ENCODE assay signal across 9 cellular contexts in genomic region chrX:12792711-12793110, GRCh38. TPM values are rescaled to one million over a fixed set of nuclear protein-coding genes. Genes with fewer than 3 reads are reported as not detected.
A peak's percentile ranks its signal among the peaks of the same experiment; 100 is the strongest.
DNase-seq lines count a peak whose midpoint lies in the region; ATAC-seq and TF ChIP-seq lines count a peak whose summit lies in the region.
"Had no signal": no experiment of that assay in that cellular context is flagged by ENCODE, and none has a peak within 500 bp of the region (broad histone marks: within the 10 kb centered on the region; RNA-seq: fewer than 3 reads in every experiment).

No MANE protein-coding gene starts in this region.

- H2BK15ac ChIP-seq in IMR-90 (ENCODE audit: low read depth, low read length), result no peak overlapping the region

- H3K36me3 ChIP-seq in IMR-90 (ENCODE audit: control insufficient read depth, insufficient read depth, low read length), result no peaks in the 10 kb centered on the region

- H3K27me3 Mint-ChIP-seq in Calu3 (ENCODE audit: unreplicated experiment), result no peaks in the 10 kb centered on the region
- H3K27me3 Mint-ChIP-seq in activated naive CD8-positive, alpha-beta T cell treated with anti-CD3 and anti-CD28 coated beads, Interleukin-2, amount 10 ng/mL, durations not matched to agents 7 days and 5 days, result peaks cover 2% of the 10 kb centered on the region
- H3K27me3 Mint-ChIP-seq in natural killer cell treated with Interleukin-12 subunit alpha and Interleukin-12 subunit beta and Interleukin-15 and Interleukin-18, amount 100 ng/mL, for 72 hours, result peaks cover 0 to 12% of the 10 kb centered on the region in 2 donors

- no peak overlapping the region for H2BK5ac ChIP-seq in IMR-90 (ENCODE audit: low read depth, low read length, poor library complexity, severe bottlenecking)

- no peak overlapping the region for H3K23ac ChIP-seq in IMR-90 (ENCODE audit: low read depth, low read length)

- ATAC-seq in IMR-90 (ENCODE audit: low read depth) (no peak), left ventricle myocardium superior (no peak), HG02884 (IDR thresholded peaks at IDR 0.05; ENCODE audit: unreplicated experiment) (no peak)
- no peak for ATAC-seq in activated naive CD8-positive, alpha-beta T cell treated with anti-CD3 and anti-CD28 coated beads, Interleukin-2, amount 10 ng/mL, durations not matched to agents 7 days and 5 days (ENCODE audit: low read depth)
- no peak for ATAC-seq in natural killer cell treated with Interleukin-12 subunit alpha and Interleukin-12 subunit beta and Interleukin-15 and Interleukin-18, amount 100 ng/mL, for 72 hours

- H3K9me3 ChIP-seq in IMR-90 (ENCODE audit: control insufficient read depth, insufficient read depth, low read length), result peaks cover 5% of the 10 kb centered on the region

- H3K4me2 ChIP-seq in IMR-90 (ENCODE audit: low read depth, low read length), result no peak overlapping the region

- TF ChIP-seq RAD21 in IMR-90 (IDR thresholded peaks at IDR 0.05; ENCODE audit: low read length), result no peak

- no peak overlapping the region for H4K5ac ChIP-seq in IMR-90 (ENCODE audit: low read depth, low read length)

- no peak overlapping the region for H2AFZ ChIP-seq in IMR-90 (replicated peaks; ENCODE audit: low read length, poor library complexity)

- peaks cover 19% of the 10 kb centered on the region for H3K36me3 Mint-ChIP-seq in Calu3 (ENCODE audit: insufficient read depth, unreplicated experiment)
- H3K36me3 Mint-ChIP-seq in activated naive CD8-positive, alpha-beta T cell treated with anti-CD3 and anti-CD28 coated beads, Interleukin-2, amount 10 ng/mL, durations not matched to agents 7 days and 5 days, result peaks cover 17% of the 10 kb centered on the region
- H3K36me3 Mint-ChIP-seq in natural killer cell treated with Interleukin-12 subunit alpha and Interleukin-12 subunit beta and Interleukin-15 and Interleukin-18, amount 100 ng/mL, for 72 hours, result peaks cover 1% of the 10 kb centered on the region

- DNase-seq in Calu3 (no peak), IMR-90 (no peak), NCI-H1105 (lab: John Stamatoyannopoulos, UW) (no peak), left ventricle myocardium superior (no peak), RPMI8226 (no peak)
- DNase-seq in activated naive CD8-positive, alpha-beta T cell treated with anti-CD3 and anti-CD28 coated beads, Interleukin-2, amount 10 ng/mL, durations not matched to agents 7 days and 5 days, result no peak
- DNase-seq in natural killer cell treated with Interleukin-12 subunit alpha and Interleukin-12 subunit beta and Interleukin-15 and Interleukin-18, amount 100 ng/mL, for 72 hours (ENCODE audit: low spot score), result no peak
- DNase-seq: left colon had no signal

- no peak overlapping the region for H3K27ac ChIP-seq in IMR-90 (ENCODE audit: insufficient read depth, low read length)

- H3K27me3 ChIP-seq in IMR-90 (ENCODE audit: control insufficient read depth, insufficient read depth, low read length), result peaks cover 3% of the 10 kb centered on the region; the same call in 1 of the 2 replicates

- no peak overlapping the region for H3K18ac ChIP-seq in IMR-90 (ENCODE audit: low read depth, low read length)

- H3K27ac Mint-ChIP-seq in Calu3 (ENCODE audit: unreplicated experiment), result peak overlapping the region; percentile 47
- peak overlapping the region; percentile 43 for H3K27ac Mint-ChIP-seq in activated naive CD8-positive, alpha-beta T cell treated with anti-CD3 and anti-CD28 coated beads, Interleukin-2, amount 10 ng/mL, durations not matched to agents 7 days and 5 days
- H3K27ac Mint-ChIP-seq in natural killer cell treated with Interleukin-12 subunit alpha and Interleukin-12 subunit beta and Interleukin-15 and Interleukin-18, amount 100 ng/mL, for 72 hours, result peak overlapping the region in 1 of 2 donors; percentile 35

- dilution Hi-C loops in IMR-90 (cut with HindIII; ENCODE audit: low sequenced_read_pairs, unreplicated experiment), result no loop called here

- peak overlapping the region; percentile 79 for H3K4me3 Mint-ChIP-seq in Calu3 (ENCODE audit: low read depth, unreplicated experiment)
- peak overlapping the region; percentile 81 for H3K4me3 Mint-ChIP-seq in activated naive CD8-positive, alpha-beta T cell treated with anti-CD3 and anti-CD28 coated beads, Interleukin-2, amount 10 ng/mL, durations not matched to agents 7 days and 5 days
- peak overlapping the region; percentile 84 for H3K4me3 Mint-ChIP-seq in natural killer cell treated with Interleukin-12 subunit alpha and Interleukin-12 subunit beta and Interleukin-15 and Interleukin-18, amount 100 ng/mL, for 72 hours

- no peak overlapping the region for H3K4me3 ChIP-seq in IMR-90 (ENCODE audit: insufficient read depth, low read depth, low read length)

- H4K91ac ChIP-seq in IMR-90 (ENCODE audit: insufficient read depth, low read depth, low read length), result no peak overlapping the region

- WGBS in IMR-90 (ENCODE audit: extremely low coverage in 2 of 2, insufficient read length in 1 of 2), 2 experiments, result 83% methylated on average over 2 of the region's 3 CpGs; no CpG with 5 or more reads in 1 of the 2 experiments

- CTCF ChIA-PET in Calu3 (lab: Charles Lee) (interaction anchor here (2.2 kb wide), 1 partner anchor 22 kb away, joined by 9 read pairs; no protein-coding TSS in a partner anchor), IMR-90 (lab: Yijun Ruan, JAX) (no interaction called here)

- H2AK5ac ChIP-seq in IMR-90 (ENCODE audit: low read depth, low read length), result no peak overlapping the region

- no peak overlapping the region for H2BK120ac ChIP-seq in IMR-90 (ENCODE audit: low read depth, low read length)

- TF ChIP-seq CTCF in Calu3 (IDR thresholded peaks at IDR 0.05; ENCODE audit: unreplicated experiment) (no peak), IMR-90 (conservative IDR thresholded peaks at IDR 0.05; ENCODE audit: low read depth, low read length) (no peak)

- H3K56ac ChIP-seq in IMR-90 (ENCODE audit: extremely low read depth, insufficient read depth, low read length), result no peak overlapping the region

- H3K4ac ChIP-seq in IMR-90 (ENCODE audit: low read depth, low read length), result no peak overlapping the region

- peaks cover 8% of the 10 kb centered on the region for H3K4me1 Mint-ChIP-seq in Calu3 (ENCODE audit: low read depth, unreplicated experiment)
- H3K4me1 Mint-ChIP-seq in activated naive CD8-positive, alpha-beta T cell treated with anti-CD3 and anti-CD28 coated beads, Interleukin-2, amount 10 ng/mL, durations not matched to agents 7 days and 5 days, result peaks cover 30% of the 10 kb centered on the region
- peaks cover 11 to 12% of the 10 kb centered on the region in 2 donors for H3K4me1 Mint-ChIP-seq in natural killer cell treated with Interleukin-12 subunit alpha and Interleukin-12 subunit beta and Interleukin-15 and Interleukin-18, amount 100 ng/mL, for 72 hours (ENCODE audit: low read depth in 2 of 2)

- no peaks in the 10 kb centered on the region for H4K20me1 ChIP-seq in IMR-90 (ENCODE audit: insufficient read depth, low read length)

- H2BK20ac ChIP-seq in IMR-90 (ENCODE audit: low read depth, low read length), result no peak overlapping the region

- H3K9me1 ChIP-seq in IMR-90 (ENCODE audit: insufficient read depth, low read length), result no peaks in the 10 kb centered on the region

- POLR2A ChIA-PET in IMR-90 (lab: Charles Lee; ENCODE audit: unreplicated experiment), result no interaction called here
- POLR2A ChIA-PET in activated naive CD8-positive, alpha-beta T cell treated with anti-CD3 and anti-CD28 coated beads, Interleukin-2, amount 10 ng/mL, durations not matched to agents 7 days and 5 days (lab: Charles Lee), result interaction anchor here (0.5 to 2.6 kb wide), 3 partner anchors 10 to 625 kb away, joined by 4 to 29 read pairs (median 5); no protein-coding TSS in a partner anchor

- no peaks in the 10 kb centered on the region for H3K4me1 ChIP-seq in IMR-90 (ENCODE audit: control insufficient read depth, insufficient read depth, low read length)

- H3K14ac ChIP-seq in IMR-90 (replicated peaks; ENCODE audit: low read depth, low read length), result no peak overlapping the region

- no peak overlapping the region for H4K8ac ChIP-seq in IMR-90 (ENCODE audit: low read depth in 2 of 2, low read length in 2 of 2)

- TF ChIP-seq POLR2A in IMR-90 (IDR thresholded peaks at IDR 0.05; ENCODE audit: low read depth, low read length), result no peak

- BruUV-seq in Calu3 (replicated peaks; lab: Mats Ljungman, UMichigan), result no TSS peak
- no TSS peak for BruUV-seq in IMR-90 (replicated peaks; lab: Mats Ljungman, UMichigan)

- intact Hi-C loops in Calu3 (cut with micrococcal nuclease; ENCODE audit: unreplicated experiment), result no loop called here
- intact Hi-C loops in IMR-90 (cut with micrococcal nuclease), result no loop called here
- intact Hi-C loops in left ventricle myocardium superior (cut with micrococcal nuclease), result no loop called here

- in situ Hi-C loops in IMR-90 (cut with MboI; ENCODE audit: low sequenced_read_pairs), result no loop called here

- no peaks in the 10 kb centered on the region for H3K9me3 Mint-ChIP-seq in Calu3 (ENCODE audit: low read depth, unreplicated experiment)
- no peaks in the 10 kb centered on the region for H3K9me3 Mint-ChIP-seq in activated naive CD8-positive, alpha-beta T cell treated with anti-CD3 and anti-CD28 coated beads, Interleukin-2, amount 10 ng/mL, durations not matched to agents 7 days and 5 days
- H3K9me3 Mint-ChIP-seq in natural killer cell treated with Interleukin-12 subunit alpha and Interleukin-12 subunit beta and Interleukin-15 and Interleukin-18, amount 100 ng/mL, for 72 hours, result no peaks in the 10 kb centered on the region

- peaks cover 5 to 10% of the 10 kb centered on the region in 2 experiments; a peak in 1 of 4 replicates for H3K79me1 ChIP-seq in IMR-90 (ENCODE audit: low read depth in 1 of 2, low read length in 2 of 2)

- H2AK9ac ChIP-seq in IMR-90 (replicated peaks; ENCODE audit: low read depth, low read length, poor library complexity), result no peak overlapping the region

- H3K9ac ChIP-seq in IMR-90 (ENCODE audit: low read depth, low read length), result no peak overlapping the region

TF ChIP-seq in IMR-90, 13 proteins besides CTCF, POLR2A, EP300 and RAD21 (continues in another document):
- TF ChIP-seq CHD1 (IDR thresholded peaks at IDR 0.05; ENCODE audit: low read depth, low read length) (no peak), NFE2L2 (IDR thresholded peaks at IDR 0.05; ENCODE audit: low read depth, low read length) (no peak), RFX5 (IDR thresholded peaks at IDR 0.05; ENCODE audit: low read depth, low read length) (no peak), MAFK (IDR thresholded peaks at IDR 0.05; ENCODE audit: low read depth, low read length) (0 out of 2 replicates have a peak, but pooled peaks have one; percentile 11)

RNA-seq across cellular contexts. Expression of gene PRPS2, which starts 1.5 kb away (rescaled TPM):
- 95.9 and 102 TPM in 2 replicates for total RNA-seq in Calu3 (2022)
- 48.0 and 48.9 TPM in 2 replicates for total RNA-seq in IMR-90 (2012; rRNA removed)
- polyA plus RNA-seq in IMR-90 (2012; rRNA removed), result 20.4 and 25.7 TPM in 2 replicates
- polyA plus RNA-seq in IMR-90 (2012; cell fraction: cytosol; rRNA removed), result 20.1 and 38.6 TPM in 2 replicates
- 14.3 and 16.4 TPM in 2 replicates for polyA plus RNA-seq in IMR-90 (2012; cell fraction: nucleus; rRNA removed; ENCODE audit: low replicate concordance)
- 10 to 100 TPM; 67.1 to 74.0 TPM for total RNA-seq in activated naive CD8-positive, alpha-beta T cell treated with anti-CD3 and anti-CD28 coated beads, Interleukin-2, amount 10 ng/mL, durations not matched to agents 7 days and 5 days
- 10 to 100 TPM; 52.3 to 70.2 TPM for total RNA-seq in natural killer cell treated with Interleukin-12 subunit alpha and Interleukin-12 subunit beta and Interleukin-15 and Interleukin-18, amount 100 ng/mL, for 72 hours
- 3.9 TPM for total RNA-seq in left ventricle myocardium superior
